29 cellular contexts compared by ENCODE assay signal in genomic region chr4:13911256-13911655, GRCh38.
"Had no signal": no experiment of that assay in that cellular context is flagged by ENCODE, and none has a peak within 500 bp of the region (broad histone marks: within the 10 kb centered on the region; RNA-seq: fewer than 3 reads in every experiment).

No MANE protein-coding gene starts in this region.

- H3K4me1 ChIP-seq: esophagus muscularis mucosa, gastrocnemius medialis had no signal

- DNase-seq: activated CD4-positive, alpha-beta memory T cell treated with anti-CD3 and anti-CD28 coated beads, Interleukin-2, amount 10 ng/mL, durations not matched to agents 7 days and 5 days; activated CD4-positive, alpha-beta T cell treated with anti-CD3 and anti-CD28 coated beads for 36 hours; activated CD4-positive, alpha-beta T cell treated with anti-CD3 and anti-CD28 coated beads, Interleukin-2, amount 10 ng/mL, durations not matched to agents 7 days and 5 days; activated CD4-positive, alpha-beta T cell treated with anti-CD3 and anti-CD28 coated beads, Interleukin-2, amount 50 U/mL, for 4 hours; activated CD4-positive, CD25-positive, alpha-beta regulatory T cell; activated CD4-positive, CD25-positive, alpha-beta regulatory T cell treated with anti-CD3 and anti-CD28 coated beads, Interleukin-2, amount 50 U/mL, for 72 hours; activated CD8-positive, alpha-beta memory T cell treated with anti-CD3 and anti-CD28 coated beads, Interleukin-2, amount 50 U/mL, for 48 hours; activated gamma-delta T cell; activated naive CD4-positive, alpha-beta T cell; activated naive CD4-positive, alpha-beta T cell treated with anti-CD3 and anti-CD28 coated beads, Interleukin-2, amount 10 ng/mL, durations not matched to agents 7 days and 5 days; activated naive CD8-positive, alpha-beta T cell treated with anti-CD3 and anti-CD28 coated beads, Interleukin-2, amount 10 ng/mL, durations not matched to agents 7 days and 5 days; activated T-cell treated with anti-CD3 and anti-CD28 coated beads for 4 hours; activated T-cell treated with anti-CD3 and anti-CD28 coated beads, Interleukin-2, amount 50 U/mL, for 24 hours; activated T-cell treated with anti-CD3 and anti-CD28 coated beads, Interleukin-2, amount 50 U/mL, for 72 hours; brain microvascular endothelial cell; dermis blood vessel endothelial cell; effector CD4-positive, alpha-beta T cell; effector memory CD8-positive, alpha-beta T cell; erythroblast; foreskin keratinocyte; gastrocnemius medialis; T-helper 1 cell; T-helper 17 cell; T1000 had no signal

- H3K27me3 Mint-ChIP-seq: activated CD4-positive, alpha-beta memory T cell treated with anti-CD3 and anti-CD28 coated beads, Interleukin-2, amount 10 ng/mL, durations not matched to agents 7 days and 5 days; activated naive CD4-positive, alpha-beta T cell treated with anti-CD3 and anti-CD28 coated beads, Interleukin-2, amount 10 ng/mL, durations not matched to agents 7 days and 5 days; activated T-cell treated with anti-CD3 and anti-CD28 coated beads, Interleukin-2, amount 50 U/mL, for 24 hours; central memory CD8-positive, alpha-beta T cell; effector memory CD8-positive, alpha-beta T cell had no signal

- H3K36me3 ChIP-seq: brain microvascular endothelial cell, esophagus muscularis mucosa, gastrocnemius medialis had no signal

- H3K4me1 Mint-ChIP-seq: activated CD4-positive, alpha-beta memory T cell treated with anti-CD3 and anti-CD28 coated beads, Interleukin-2, amount 10 ng/mL, durations not matched to agents 7 days and 5 days; activated CD4-positive, alpha-beta T cell treated with anti-CD3 and anti-CD28 coated beads for 36 hours; activated CD4-positive, alpha-beta T cell treated with anti-CD3 and anti-CD28 coated beads, Interleukin-2, amount 10 ng/mL, durations not matched to agents 7 days and 5 days; activated naive CD4-positive, alpha-beta T cell treated with anti-CD3 and anti-CD28 coated beads, Interleukin-2, amount 10 ng/mL, durations not matched to agents 7 days and 5 days; activated naive CD8-positive, alpha-beta T cell treated with anti-CD3 and anti-CD28 coated beads, Interleukin-2, amount 10 ng/mL, durations not matched to agents 7 days and 5 days; central memory CD8-positive, alpha-beta T cell; T-helper 17 cell had no signal

- H3K36me3 Mint-ChIP-seq: activated naive CD4-positive, alpha-beta T cell treated with anti-CD3 and anti-CD28 coated beads, Interleukin-2, amount 10 ng/mL, durations not matched to agents 7 days and 5 days; activated naive CD4-positive, alpha-beta T cell treated with anti-CD3 and anti-CD28 coated beads, Interleukin-2, amount 50 U/mL, for 72 hours; activated naive CD8-positive, alpha-beta T cell treated with anti-CD3 and anti-CD28 coated beads, Interleukin-2, amount 10 ng/mL, durations not matched to agents 7 days and 5 days had no signal

- H3K4me3 ChIP-seq: coronary artery, esophagus muscularis mucosa, gastrocnemius medialis had no signal

- H3K9me3 Mint-ChIP-seq: activated CD4-positive, alpha-beta memory T cell treated with anti-CD3 and anti-CD28 coated beads, Interleukin-2, amount 10 ng/mL, durations not matched to agents 7 days and 5 days; activated naive CD4-positive, alpha-beta T cell treated with anti-CD3 and anti-CD28 coated beads, Interleukin-2, amount 10 ng/mL, durations not matched to agents 7 days and 5 days; activated naive CD4-positive, alpha-beta T cell treated with anti-CD3 and anti-CD28 coated beads, Interleukin-2, amount 50 U/mL, for 72 hours; activated naive CD8-positive, alpha-beta T cell treated with anti-CD3 and anti-CD28 coated beads, Interleukin-2, amount 10 ng/mL, durations not matched to agents 7 days and 5 days; activated T-cell treated with anti-CD3 and anti-CD28 coated beads, Interleukin-2, amount 50 U/mL, for 24 hours; activated T-cell treated with anti-CD3 and anti-CD28 coated beads, Interleukin-2, amount 50 U/mL, for 72 hours; central memory CD8-positive, alpha-beta T cell; T-helper 2 cell treated with Interferon-gamma antibody and Interleukin-4, amounts not matched to agents 5 μg/mL and 100 μg/mL, for 36 hours had no signal

- H3K27me3 ChIP-seq: brain microvascular endothelial cell, esophagus muscularis mucosa, foreskin keratinocyte, gastrocnemius medialis had no signal

- H3K27ac ChIP-seq: brain microvascular endothelial cell, coronary artery, esophagus muscularis mucosa, foreskin keratinocyte, gastrocnemius medialis had no signal

- ATAC-seq: activated CD4-positive, alpha-beta T cell treated with anti-CD3 and anti-CD28 coated beads for 36 hours; activated naive CD4-positive, alpha-beta T cell treated with anti-CD3 and anti-CD28 coated beads, Interleukin-2, amount 50 U/mL, for 72 hours; activated T-cell treated with anti-CD3 and anti-CD28 coated beads, Interleukin-2, amount 50 U/mL, for 72 hours; effector memory CD8-positive, alpha-beta T cell; foreskin keratinocyte; gastrocnemius medialis; T-helper 17 cell had no signal

- H3K4me3 Mint-ChIP-seq: activated CD4-positive, alpha-beta memory T cell treated with anti-CD3 and anti-CD28 coated beads, Interleukin-2, amount 10 ng/mL, durations not matched to agents 7 days and 5 days; activated CD4-positive, alpha-beta T cell treated with anti-CD3 and anti-CD28 coated beads for 36 hours; activated CD4-positive, alpha-beta T cell treated with anti-CD3 and anti-CD28 coated beads, Interleukin-2, amount 10 ng/mL, durations not matched to agents 7 days and 5 days; activated naive CD4-positive, alpha-beta T cell treated with anti-CD3 and anti-CD28 coated beads, Interleukin-2, amount 10 ng/mL, durations not matched to agents 7 days and 5 days; activated naive CD8-positive, alpha-beta T cell treated with anti-CD3 and anti-CD28 coated beads, Interleukin-2, amount 10 ng/mL, durations not matched to agents 7 days and 5 days; activated T-cell treated with anti-CD3 and anti-CD28 coated beads, Interleukin-2, amount 50 U/mL, for 24 hours; activated T-cell treated with anti-CD3 and anti-CD28 coated beads, Interleukin-2, amount 50 U/mL, for 72 hours; central memory CD8-positive, alpha-beta T cell; effector memory CD8-positive, alpha-beta T cell; T-helper 17 cell; T-helper 2 cell treated with Interferon-gamma antibody and Interleukin-4, amounts not matched to agents 5 μg/mL and 100 μg/mL, for 36 hours had no signal

- H3K27ac Mint-ChIP-seq: activated CD4-positive, alpha-beta memory T cell treated with anti-CD3 and anti-CD28 coated beads, Interleukin-2, amount 10 ng/mL, durations not matched to agents 7 days and 5 days; activated CD4-positive, alpha-beta T cell treated with anti-CD3 and anti-CD28 coated beads for 36 hours; activated CD4-positive, alpha-beta T cell treated with anti-CD3 and anti-CD28 coated beads, Interleukin-2, amount 10 ng/mL, durations not matched to agents 7 days and 5 days; activated naive CD4-positive, alpha-beta T cell treated with anti-CD3 and anti-CD28 coated beads, Interleukin-2, amount 10 ng/mL, durations not matched to agents 7 days and 5 days; activated naive CD4-positive, alpha-beta T cell treated with anti-CD3 and anti-CD28 coated beads, Interleukin-2, amount 50 U/mL, for 72 hours; activated naive CD8-positive, alpha-beta T cell treated with anti-CD3 and anti-CD28 coated beads, Interleukin-2, amount 10 ng/mL, durations not matched to agents 7 days and 5 days; activated T-cell treated with anti-CD3 and anti-CD28 coated beads, Interleukin-2, amount 50 U/mL, for 24 hours; activated T-cell treated with anti-CD3 and anti-CD28 coated beads, Interleukin-2, amount 50 U/mL, for 72 hours; effector memory CD8-positive, alpha-beta T cell; T-helper 17 cell; T-helper 2 cell treated with Interferon-gamma antibody and Interleukin-4, amounts not matched to agents 5 μg/mL and 100 μg/mL, for 36 hours had no signal
